ENCODE assay signal across 15 cellular contexts in genomic region chr17:77352996-77353395, GRCh38.
DNase-seq lines count a peak whose midpoint lies in the region; ATAC-seq and TF ChIP-seq lines count a peak whose summit lies in the region.
"Had no signal": no experiment of that assay in that cellular context is flagged by ENCODE, and none has a peak within 500 bp of the region (broad histone marks: within the 10 kb centered on the region; RNA-seq: fewer than 3 reads in every experiment).

No MANE protein-coding gene starts in this region.

- peak in 1 of 10 experiments; percentile 20 for DNase-seq in CD4-positive, alpha-beta T cell
- DNase-seq in HEK293T (ENCODE audit: extremely low spot score) (peak; percentile 3), iPS-NIHi7 (ENCODE audit: extremely low spot score) (peak; percentile 5), gastrocnemius medialis (no peak)
- no peak for DNase-seq in activated CD8-positive, alpha-beta T cell treated with anti-CD3 and anti-CD28 coated beads, Interleukin-2, amount 10 ng/mL, durations not matched to agents 7 days and 5 days
- DNase-seq: activated CD4-positive, alpha-beta T cell treated with anti-CD3 and anti-CD28 coated beads for 4 hours; activated T-cell treated with anti-CD3 and anti-CD28 coated beads for 4 hours; brain microvascular endothelial cell; NCI-H1930; occipital lobe had no signal

- H3K4me3 ChIP-seq in gastrocnemius medialis (no peak overlapping the region), gastroesophageal sphincter (no peak overlapping the region)
- H3K4me3 ChIP-seq: K562, right lobe of liver had no signal

- H3K4me1 ChIP-seq in gastrocnemius medialis = peaks cover 13 to 58% of the 10 kb centered on the region in 2 donors
- peaks cover 0 to 66% (median 6%) of the 10 kb centered on the region in 3 donors for H3K4me1 ChIP-seq in gastroesophageal sphincter

- 89 to 94% methylated on average over 3 to 6 of the region's 6 CpGs for WGBS in gastroesophageal sphincter (ENCODE audit: low coverage in 1 of 2), 2 donors

- H3K27me3 ChIP-seq in CD4-positive, alpha-beta T cell (ENCODE audit: control insufficient read depth, insufficient read depth, low read length) = no peaks in the 10 kb centered on the region
- H3K27me3 ChIP-seq in gastrocnemius medialis = no peaks in the 10 kb centered on the region
- H3K27me3 ChIP-seq in gastroesophageal sphincter = no peaks in the 10 kb centered on the region
- H3K27me3 ChIP-seq: brain microvascular endothelial cell, right lobe of liver had no signal

- POLR2A ChIA-PET in CD4-positive, alpha-beta T cell (lab: Charles Lee) = interaction anchor here (1.1 to 1.6 kb wide), 3 partner anchors 19 to 23 kb away, joined by 3 to 5 read pairs (median 3); no protein-coding TSS in a partner anchor
- POLR2A ChIA-PET in HEK293T (lab: Yijun Ruan, JAX) = no interaction called here
- POLR2A ChIA-PET in activated CD8-positive, alpha-beta T cell treated with anti-CD3 and anti-CD28 coated beads, Interleukin-2, amount 10 ng/mL, durations not matched to agents 7 days and 5 days (lab: Charles Lee) = no interaction called here

- H3K36me3 ChIP-seq in gastrocnemius medialis (no peaks in the 10 kb centered on the region), gastroesophageal sphincter (no peaks in the 10 kb centered on the region)
- H3K36me3 ChIP-seq: brain microvascular endothelial cell, right lobe of liver had no signal

- no peaks in the 10 kb centered on the region for H3K27me3 Mint-ChIP-seq in CD4-positive, alpha-beta T cell
- H3K27me3 Mint-ChIP-seq in activated CD8-positive, alpha-beta T cell treated with anti-CD3 and anti-CD28 coated beads, Interleukin-2, amount 10 ng/mL, durations not matched to agents 7 days and 5 days (ENCODE audit: low read depth) = no peaks in the 10 kb centered on the region

- peaks cover 43% of the 10 kb centered on the region for H3K4me1 Mint-ChIP-seq in CD4-positive, alpha-beta T cell (ENCODE audit: low read depth)
- peaks cover 18% of the 10 kb centered on the region for H3K4me1 Mint-ChIP-seq in activated CD8-positive, alpha-beta T cell treated with anti-CD3 and anti-CD28 coated beads, Interleukin-2, amount 10 ng/mL, durations not matched to agents 7 days and 5 days (ENCODE audit: low read depth)

- H3K4me3 Mint-ChIP-seq in CD4-positive, alpha-beta T cell = no peak overlapping the region
- H3K4me3 Mint-ChIP-seq in activated CD8-positive, alpha-beta T cell treated with anti-CD3 and anti-CD28 coated beads, Interleukin-2, amount 10 ng/mL, durations not matched to agents 7 days and 5 days = no peak overlapping the region

- intact Hi-C loops in CD4-positive, alpha-beta T cell (cut with DNase I, micrococcal nuclease) = no loop called here
- intact Hi-C loops in gastrocnemius medialis (cut with DNase I; ENCODE audit: low total_unique reads) = no loop called here

- CTCF ChIA-PET in CD4-positive, alpha-beta T cell (lab: Charles Lee) = interaction anchor here (1.4 kb wide), 1 partner anchor 48 kb away, joined by 5 read pairs; no protein-coding TSS in a partner anchor
- CTCF ChIA-PET in HEK293T (lab: Yijun Ruan, JAX) = no interaction called here
- CTCF ChIA-PET in activated CD8-positive, alpha-beta T cell treated with anti-CD3 and anti-CD28 coated beads, Interleukin-2, amount 10 ng/mL, durations not matched to agents 7 days and 5 days (lab: Charles Lee) = interaction anchor here (0.9 to 1.7 kb wide), 2 partner anchors 12 to 21 kb away, joined by 3 to 5 read pairs; no protein-coding TSS in a partner anchor

- no peak for TF ChIP-seq POLR2A in gastrocnemius medialis (IDR thresholded peaks at IDR 0.05)
- no peak for TF ChIP-seq POLR2A in gastroesophageal sphincter (IDR thresholded peaks at IDR 0.05)

- H3K27ac Mint-ChIP-seq in CD4-positive, alpha-beta T cell = peak overlapping the region; percentile 6
- H3K27ac Mint-ChIP-seq in activated CD8-positive, alpha-beta T cell treated with anti-CD3 and anti-CD28 coated beads, Interleukin-2, amount 10 ng/mL, durations not matched to agents 7 days and 5 days = no peak overlapping the region

- TF ChIP-seq EP300 in gastroesophageal sphincter (IDR thresholded peaks at IDR 0.05) = no peak

- H3K27ac ChIP-seq in CD4-positive, alpha-beta T cell (ENCODE audit: low read depth, low read length) = no peak overlapping the region
- H3K27ac ChIP-seq in gastrocnemius medialis = peak overlapping the region in 3 of 4 donors; percentile 62 to 75 (median 65)
- H3K27ac ChIP-seq in gastroesophageal sphincter = peak overlapping the region in 1 of 4 donors; percentile 3
- H3K27ac ChIP-seq: brain microvascular endothelial cell had no signal

- in situ Hi-C loops in gastrocnemius medialis (cut with MboI; ENCODE audit: low sequenced_read_pairs in 4 of 4) = no loop called here

- ATAC-seq in CD4-positive, alpha-beta T cell (ENCODE audit: poor library complexity) = no peak
- ATAC-seq in gastrocnemius medialis (no peak), gastroesophageal sphincter (no peak), GM21786 (IDR thresholded peaks at IDR 0.05; ENCODE audit: unreplicated experiment) (no peak)
- no peak for ATAC-seq in activated CD8-positive, alpha-beta T cell treated with anti-CD3 and anti-CD28 coated beads, Interleukin-2, amount 10 ng/mL, durations not matched to agents 7 days and 5 days
- ATAC-seq: K562, left colon, right lobe of liver had no signal

- no peak for TF ChIP-seq CTCF in CD4-positive, alpha-beta T cell (IDR thresholded peaks at IDR 0.05)
- TF ChIP-seq CTCF in gastrocnemius medialis (IDR thresholded peaks at IDR 0.05 in 4 of 5, conservative IDR thresholded peaks at IDR 0.05 in 1 of 5) (no peak), gastroesophageal sphincter (IDR thresholded peaks at IDR 0.05) (no peak)

- H3K9me3 Mint-ChIP-seq in CD4-positive, alpha-beta T cell = no peaks in the 10 kb centered on the region
- no peaks in the 10 kb centered on the region for H3K9me3 Mint-ChIP-seq in activated CD8-positive, alpha-beta T cell treated with anti-CD3 and anti-CD28 coated beads, Interleukin-2, amount 10 ng/mL, durations not matched to agents 7 days and 5 days (ENCODE audit: insufficient read depth)

- H3K9me3 ChIP-seq in CD4-positive, alpha-beta T cell (ENCODE audit: control insufficient read depth, low read length) = no peaks in the 10 kb centered on the region
- no peaks in the 10 kb centered on the region for H3K9me3 ChIP-seq in gastrocnemius medialis
- H3K9me3 ChIP-seq in gastroesophageal sphincter = no peaks in the 10 kb centered on the region
- H3K9me3 ChIP-seq: right lobe of liver had no signal

- H3K36me3 Mint-ChIP-seq in CD4-positive, alpha-beta T cell (ENCODE audit: low read depth) = no peaks in the 10 kb centered on the region
- peaks cover 3% of the 10 kb centered on the region for H3K36me3 Mint-ChIP-seq in activated CD8-positive, alpha-beta T cell treated with anti-CD3 and anti-CD28 coated beads, Interleukin-2, amount 10 ng/mL, durations not matched to agents 7 days and 5 days (ENCODE audit: low read depth)

TF ChIP-seq in HEK293T, 16 proteins besides CTCF, POLR2A, EP300 and RAD21:
- TF ChIP-seq TARDBP (IDR thresholded peaks at IDR 0.05) (no peak), SP1 (IDR thresholded peaks at IDR 0.05) (no peak), PKNOX1 (IDR thresholded peaks at IDR 0.05) (no peak), LEF1 (IDR thresholded peaks at IDR 0.05; ENCODE audit: borderline replicate concordance) (no peak), BHLHE40 (IDR thresholded peaks at IDR 0.05; ENCODE audit: borderline replicate concordance) (no peak), FOXK2 (IDR thresholded peaks at IDR 0.05) (no peak), HDGF (IDR thresholded peaks at IDR 0.05; ENCODE audit: borderline replicate concordance) (no peak), ZNF384 (IDR thresholded peaks at IDR 0.05) (no peak), ELF4 (IDR thresholded peaks at IDR 0.05) (no peak), ARNT (IDR thresholded peaks at IDR 0.05) (no peak), CTBP1 (IDR thresholded peaks at IDR 0.05; ENCODE audit: borderline replicate concordance) (no peak), SUZ12 (IDR thresholded peaks at IDR 0.05) (no peak), FOXA1 (IDR thresholded peaks at IDR 0.05) (no peak)
TF ChIP-seq in HEK293T: peak in this region for 0.

Comparison
In these comparisons a context has a peak if more than half of its experiments do, and no peak if none do; other contexts are left out.
1. DNase-seq: peak in HEK293T (single experiment) and iPS-NIHi7 (single experiment); none in gastrocnemius medialis (0 of 2) and activated CD8-positive, alpha-beta T cell treated with anti-CD3 and anti-CD28 coated beads, Interleukin-2, amount 10 ng/mL, durations not matched to agents 7 days and 5 days (single experiment).